Comparison of ENCODE assay signal across 8 cellular contexts in genomic region chr10:71757450-71757918, GRCh38. TPM values are rescaled to one million over a fixed set of nuclear protein-coding genes. Genes with fewer than 3 reads are reported as not detected.
A peak's percentile ranks its signal among the peaks of the same experiment; 100 is the strongest.
DNase-seq lines count a peak whose midpoint lies in the region; ATAC-seq, FAIRE-seq and TF ChIP-seq lines count a peak whose summit lies in the region.
"Had no signal": no experiment of that assay in that cellular context is flagged by ENCODE, and none has a peak within 500 bp of the region (broad histone marks: within the 10 kb centered on the region; RNA-seq: fewer than 3 reads in every experiment).

No MANE protein-coding gene starts in this region.

- H3K79me2 ChIP-seq in keratinocyte (ENCODE audit: control insufficient read depth, insufficient read depth, low read length): no peaks in the 10 kb centered on the region

- peaks cover 53 to 64% of the 10 kb centered on the region in 2 donors for H3K4me1 Mint-ChIP-seq in stimulated activated naive B cell treated with anti-CD40 and anti-IgM and Interleukin-4, amounts not matched to agents 10 μg/mL and 1 μg/mL and 100 μg/mL, for 72 hours

- H3K36me3 Mint-ChIP-seq in stimulated activated naive B cell treated with anti-CD40 and anti-IgM and Interleukin-4, amounts not matched to agents 10 μg/mL and 1 μg/mL and 100 μg/mL, for 72 hours: peaks cover 0 to 12% of the 10 kb centered on the region in 2 donors

- H3K9me3 ChIP-seq in keratinocyte (ENCODE audit: control insufficient read depth, low read depth, low read length): no peaks in the 10 kb centered on the region

- H3K36me3 ChIP-seq in keratinocyte (ENCODE audit: control insufficient read depth in 2 of 2, extremely low read depth in 1 of 2, insufficient read depth in 2 of 2, low read length in 2 of 2): peaks cover 2 to 5% of the 10 kb centered on the region in 2 experiments

- peak; percentile 23 for FAIRE-seq in keratinocyte (lab: Jason Lieb, UNC)

- H3K27me3 Mint-ChIP-seq in stimulated activated naive B cell treated with anti-CD40 and anti-IgM and Interleukin-4, amounts not matched to agents 10 μg/mL and 1 μg/mL and 100 μg/mL, for 72 hours: no peaks in the 10 kb centered on the region

- H3K9me1 ChIP-seq in keratinocyte (ENCODE audit: control insufficient read depth, extremely low read depth, insufficient read depth, low read length): no peaks in the 10 kb centered on the region

- no peak for ATAC-seq in stimulated activated naive B cell treated with anti-CD40 and anti-IgM and Interleukin-4, amounts not matched to agents 10 μg/mL and 1 μg/mL and 100 μg/mL, for 72 hours (replicated peaks)

- peak overlapping the region; percentile 14 for H3K27ac Mint-ChIP-seq in stimulated activated naive B cell treated with anti-CD40 and anti-IgM and Interleukin-4, amounts not matched to agents 10 μg/mL and 1 μg/mL and 100 μg/mL, for 72 hours

- H3K4me2 ChIP-seq in keratinocyte (ENCODE audit: control insufficient read depth, extremely low read depth, insufficient read depth, low read depth, low read length): peak overlapping the region; percentile 42

- no peaks in the 10 kb centered on the region for H4K20me1 ChIP-seq in keratinocyte (ENCODE audit: control insufficient read depth, extremely low read depth, insufficient read depth, low read length)

- H3K9ac ChIP-seq in keratinocyte (ENCODE audit: control insufficient read depth, extremely low read depth, insufficient read depth, low read length): no peak overlapping the region

- H3K9me3 Mint-ChIP-seq in stimulated activated naive B cell treated with anti-CD40 and anti-IgM and Interleukin-4, amounts not matched to agents 10 μg/mL and 1 μg/mL and 100 μg/mL, for 72 hours: no peaks in the 10 kb centered on the region

- no peak overlapping the region for H3K4me3 ChIP-seq in keratinocyte (ENCODE audit: control insufficient read depth in 2 of 3, extremely low read depth in 1 of 3, insufficient read depth in 2 of 3, low read depth in 1 of 3, low read length in 3 of 3)

- peak overlapping the region; percentile 34 for H2AFZ ChIP-seq in keratinocyte (ENCODE audit: control insufficient read depth, low read length)

- H3K27ac ChIP-seq in angular gyrus (ENCODE audit: low read depth, low read length) (peak overlapping the region; percentile 88), keratinocyte (ENCODE audit: control insufficient read depth, insufficient read depth, low read length) (no peak overlapping the region)

- dilution Hi-C loops in keratinocyte (cut with MboI; ENCODE audit: extremely low pct_ligation_motif_present, low sequenced_read_pairs): no loop called here

- TF ChIP-seq CTCF in keratinocyte (optimal IDR thresholded peaks at IDR 0.05 in 1 of 3, IDR thresholded peaks at IDR 0.05 in 1 of 3, conservative IDR thresholded peaks at IDR 0.05 in 1 of 3; ENCODE audit: extremely low read depth in 1 of 3, insufficient read depth in 2 of 3, low read length in 3 of 3): no peak

- H3K4me1 ChIP-seq in keratinocyte (ENCODE audit: control insufficient read depth, extremely low read depth, insufficient read depth, low read length): peaks cover 29% of the 10 kb centered on the region

- peak overlapping the region in 1 of 2 donors; percentile 30 for H3K4me3 Mint-ChIP-seq in stimulated activated naive B cell treated with anti-CD40 and anti-IgM and Interleukin-4, amounts not matched to agents 10 μg/mL and 1 μg/mL and 100 μg/mL, for 72 hours

- no peaks in the 10 kb centered on the region for H3K27me3 ChIP-seq in keratinocyte (ENCODE audit: control insufficient read depth, extremely low read depth, insufficient read depth, low read length)

- peak; percentile 60 for DNase-seq in NCI-H69 (lab: John Stamatoyannopoulos, UW)
- no peak for DNase-seq in keratinocyte (ENCODE audit: low read depth, low spot score)
- DNase-seq in stimulated activated naive B cell treated with anti-CD40 and anti-IgM and Interleukin-4, amounts not matched to agents 10 μg/mL and 1 μg/mL and 100 μg/mL, for 72 hours: no peak
- no peak for DNase-seq in NCI-H526 treated with DMSO at 0.1 percent for 48 hours (lab: John Stamatoyannopoulos, UW)
- no peak for DNase-seq in NCI-H510A treated with DMSO at 0.1 percent for 48 hours (lab: John Stamatoyannopoulos, UW)
- DNase-seq in globus pallidus (ENCODE audit: low spot score): no peak
- DNase-seq: GOT3 had no signal

RNA-seq across cellular contexts. Expression of gene VSIR, which starts 15.8 kb away (rescaled TPM):
- polyA plus RNA-seq in keratinocyte: 8.1 to 17.1 TPM (median 11.7 TPM) in 3 replicates
- 4.8 TPM for polyA plus RNA-seq in keratinocyte (2011; ENCODE audit: low read depth)
- polyA plus RNA-seq in keratinocyte (2011; cell fraction: cytosol; rRNA removed): 7.1 and 10.7 TPM in 2 replicates
- polyA plus RNA-seq in keratinocyte (2011; cell fraction: nucleus; rRNA removed): 16.9 and 21.5 TPM in 2 replicates
- polyA plus RNA-seq in keratinocyte (2012; ENCODE audit: low replicate concordance): 13.5 and 14.0 TPM in 2 replicates
- 11.3 to 32.3 TPM (median 16.6 TPM) in 3 replicates for polyA minus RNA-seq in keratinocyte
- 14.4 TPM for polyA minus RNA-seq in keratinocyte (2011; cell fraction: cytosol; rRNA and poly(A)+ RNA removed)
- 9.4 and 16.7 TPM in 2 replicates for polyA minus RNA-seq in keratinocyte (2011; cell fraction: nucleus; rRNA and poly(A)+ RNA removed)

RNA-seq across cellular contexts. Expression of gene C10orf105, which starts 37.9 kb away (rescaled TPM):
- not detected in 3 replicates for polyA plus RNA-seq in keratinocyte
- not detected for polyA plus RNA-seq in keratinocyte (2011; ENCODE audit: low read depth)
- polyA plus RNA-seq in keratinocyte (2011; cell fraction: cytosol; rRNA removed): not detected in 2 replicates
- polyA plus RNA-seq in keratinocyte (2011; cell fraction: nucleus; rRNA removed): not detected in 2 replicates
- polyA plus RNA-seq in keratinocyte (2012; ENCODE audit: low replicate concordance): not detected in 2 replicates
- polyA minus RNA-seq in keratinocyte: not detected in 3 replicates
- polyA minus RNA-seq in keratinocyte (2011; cell fraction: cytosol; rRNA and poly(A)+ RNA removed): not detected
- not detected in 2 replicates for polyA minus RNA-seq in keratinocyte (2011; cell fraction: nucleus; rRNA and poly(A)+ RNA removed)
